Comparison of ENCODE assay signal across 28 cellular contexts in genomic region chr1:215282557-215282956, GRCh38.
DNase-seq lines count a peak whose midpoint lies in the region; ATAC-seq, FAIRE-seq and TF ChIP-seq lines count a peak whose summit lies in the region.
"Had no signal": no experiment of that assay in that cellular context is flagged by ENCODE, and none has a peak within 500 bp of the region (broad histone marks: within the 10 kb centered on the region; RNA-seq: fewer than 3 reads in every experiment).

No MANE protein-coding gene starts in this region.

- no peak overlapping the region for H2BK15ac ChIP-seq in mesenchymal stem cell (ENCODE audit: low read depth, poor library complexity, severe bottlenecking)

- no peak overlapping the region for H2BK120ac ChIP-seq in mesenchymal stem cell (ENCODE audit: low read depth, low read length)

- peak; percentile 83 for FAIRE-seq in D721Med (lab: Jason Lieb, UNC)
- FAIRE-seq: GM12891, H54, islet of Langerhans, K562, pancreas had no signal

- no peak overlapping the region for H3K4me2 ChIP-seq in mesenchymal stem cell (ENCODE audit: low read length, poor library complexity, severe bottlenecking)

- no peak overlapping the region for H2BK5ac ChIP-seq in mesenchymal stem cell (ENCODE audit: low read depth, low read length, poor library complexity, severe bottlenecking)

- 35% methylated on average over 3 of the region's 3 CpGs for WGBS in mesenchymal stem cell

- TF ChIP-seq CTCF in D721Med (IDR thresholded peaks at IDR 0.05; ENCODE audit: insufficient read depth, missing control alignments), result no peak
- TF ChIP-seq CTCF in tibial artery (IDR thresholded peaks at IDR 0.05), result no peak

- H3K9me3 ChIP-seq in mesenchymal stem cell (ENCODE audit: control insufficient read depth, low read length), result no peaks in the 10 kb centered on the region
- H3K9me3 ChIP-seq in tibial artery, result no peaks in the 10 kb centered on the region
- H3K9me3 ChIP-seq: Caco-2, MG63, pancreas, Peyer's patch, SJSA1 had no signal

- ATAC-seq in GM19463 (IDR thresholded peaks at IDR 0.05; ENCODE audit: unreplicated experiment) (no peak), HG02678 (IDR thresholded peaks at IDR 0.05; ENCODE audit: unreplicated experiment) (no peak)
- ATAC-seq: K562; pancreas; stimulated activated effector memory CD8-positive, alpha-beta T cell treated with anti-CD3 and anti-CD28 coated beads, Interleukin-12 subunit alpha, Interleukin-12 subunit beta, amount 100 ng/mL, for 72 hours had no signal

- no peak overlapping the region for H2BK12ac ChIP-seq in mesenchymal stem cell (ENCODE audit: low read length in 2 of 2)

- H3K27me3 ChIP-seq in mesenchymal stem cell (ENCODE audit: control insufficient read depth in 1 of 2, insufficient read depth in 1 of 2, low read length in 2 of 2), result no peaks in the 10 kb centered on the region
- H3K27me3 ChIP-seq in tibial artery, result no peaks in the 10 kb centered on the region
- H3K27me3 ChIP-seq: MG63, pancreas, Peyer's patch, SJSA1 had no signal

- no peak overlapping the region for H2AK5ac ChIP-seq in mesenchymal stem cell (ENCODE audit: low read length, severe bottlenecking)

- peaks cover 2% of the 10 kb centered on the region for H3K4me1 ChIP-seq in mesenchymal stem cell (ENCODE audit: control insufficient read depth, insufficient read depth, low read depth, low read length)
- H3K4me1 ChIP-seq in tibial artery, result no peaks in the 10 kb centered on the region
- H3K4me1 ChIP-seq: Caco-2, pancreas, Peyer's patch had no signal

- intact Hi-C loops in tibial artery (cut with DNase I; ENCODE audit: low total_unique reads), result no loop called here

- H3K9ac ChIP-seq in mesenchymal stem cell (ENCODE audit: low read length), result no peak overlapping the region

- H3K27ac ChIP-seq in mesenchymal stem cell (ENCODE audit: low read length, poor library complexity, severe bottlenecking) (no peak overlapping the region), tibial artery (no peak overlapping the region)
- H3K27ac ChIP-seq: C4-2B, coronary artery, pancreas, Peyer's patch had no signal

- no peak overlapping the region for H2AFZ ChIP-seq in mesenchymal stem cell (ENCODE audit: low read depth, low read length)

- no peak for DNase-seq in D721Med (ENCODE audit: insufficient read length, low spot score)
- DNase-seq in LHCN-M2 (ENCODE audit: low read depth), result peak; percentile 26
- peak; percentile 72 for DNase-seq in dermis blood vessel endothelial cell
- peak; percentile 34 for DNase-seq in mesenchymal stem cell
- no peak for DNase-seq in tibial artery
- no peak for DNase-seq in stimulated activated CD4-positive, alpha-beta T cell treated with anti-CD3 and anti-CD28 coated beads, Interleukin-2, amount 100 ng/mL, for 48 hours
- DNase-seq: activated CD4-positive, alpha-beta T cell treated with anti-CD3 and anti-CD28 coated beads, Interleukin-2, amount 50 U/mL, for 48 hours; activated naive CD4-positive, alpha-beta T cell treated with anti-CD3 and anti-CD28 coated beads for 36 hours; Caco-2; DND-41; MG63; NCI-H1417; NCI-H2081; NCI-H2227 treated with DMSO at 0.1 percent for 48 hours; NCI-H69; pancreas; Peyer's patch; stimulated activated CD4-positive, alpha-beta T cell treated with anti-CD3 and anti-CD28 coated beads, Interleukin-4, amount 100 ng/mL, for 24 hours had no signal

- H3K4me3 ChIP-seq in mesenchymal stem cell (ENCODE audit: insufficient read depth in 1 of 2, low read depth in 1 of 2, low read length in 2 of 2), result no peak overlapping the region
- H3K4me3 ChIP-seq in tibial artery, result no peak overlapping the region
- H3K4me3 ChIP-seq: coronary artery, K562, MG63, pancreas, Peyer's patch, SJSA1 had no signal

- H3K23ac ChIP-seq in mesenchymal stem cell (ENCODE audit: low read length in 2 of 2), result no peak overlapping the region

- H3K79me1 ChIP-seq in mesenchymal stem cell (replicated peaks; ENCODE audit: low read length, poor library complexity, severe bottlenecking), result no peaks in the 10 kb centered on the region

- no peak overlapping the region for H3K4ac ChIP-seq in mesenchymal stem cell (ENCODE audit: low read depth in 1 of 2, low read length in 2 of 2)

- no peak overlapping the region for H4K91ac ChIP-seq in mesenchymal stem cell (ENCODE audit: low read length)

- H3K18ac ChIP-seq in mesenchymal stem cell (ENCODE audit: low read depth in 1 of 2, low read length in 2 of 2), result no peak overlapping the region

- H3K14ac ChIP-seq in mesenchymal stem cell (ENCODE audit: low read length in 2 of 2), result no peak overlapping the region

- H3K36me3 ChIP-seq in mesenchymal stem cell (ENCODE audit: control insufficient read depth in 1 of 2, insufficient read depth in 2 of 2, low read depth in 1 of 2, low read length in 2 of 2) (no peaks in the 10 kb centered on the region), tibial artery (no peaks in the 10 kb centered on the region)
- H3K36me3 ChIP-seq: MG63, pancreas, Peyer's patch, SJSA1 had no signal

- no peak overlapping the region for H4K8ac ChIP-seq in mesenchymal stem cell (ENCODE audit: low read length)

Comparison
In these comparisons a context has a peak if more than half of its experiments do, and no peak if none do; other contexts are left out.
1. DNase-seq: peak in LHCN-M2 (single experiment), dermis blood vessel endothelial cell (single experiment) and mesenchymal stem cell (single experiment); none in D721Med (single experiment), tibial artery (0 of 2) and stimulated activated CD4-positive, alpha-beta T cell treated with anti-CD3 and anti-CD28 coated beads, Interleukin-2, amount 100 ng/mL, for 48 hours (0 of 2).